ENCODE assay signal across 18 cellular contexts in genomic region chr5:58671155-58671554, GRCh38.
"Had no signal": no experiment of that assay in that cellular context is flagged by ENCODE, and none has a peak within 500 bp of the region (broad histone marks: within the 10 kb centered on the region; RNA-seq: fewer than 3 reads in every experiment).

No MANE protein-coding gene starts in this region.

- H3K27me3 ChIP-seq: MG63, SJCRH30 had no signal

- H3K4me1 ChIP-seq: SJCRH30 had no signal

- H3K36me3 ChIP-seq: MG63, SJCRH30 had no signal

- H3K27ac ChIP-seq: SJCRH30 had no signal

- H3K9me3 ChIP-seq: MG63, SJCRH30 had no signal

- ATAC-seq: SK-N-SH treated with all-trans-retinoic acid at 6 μM for 48 hours had no signal

- DNase-seq: Karpas-422, KG1, MG63, NCI-H1092, NCI-H1105 treated with DMSO at 0.1 percent for 48 hours, NCI-H1417 treated with DMSO at 0.1 percent for 48 hours, NCI-H146, NCI-H187 treated with DMSO at 0.1 percent for 48 hours, NCI-H2081, NCI-H2107, NCI-H2227 treated with DMSO at 0.1 percent for 48 hours, NCI-H524, NCI-H526 treated with DMSO at 0.1 percent for 48 hours, NCI-H748 treated with DMSO at 0.1 percent for 48 hours, RPMI8226, SHP77 treated with DMSO at 0.1 percent for 48 hours, SJCRH30 had no signal

- H3K4me3 ChIP-seq: MG63, SJCRH30 had no signal
